ENCODE assay signal across 8 cellular contexts in the genomic region with DNA sequence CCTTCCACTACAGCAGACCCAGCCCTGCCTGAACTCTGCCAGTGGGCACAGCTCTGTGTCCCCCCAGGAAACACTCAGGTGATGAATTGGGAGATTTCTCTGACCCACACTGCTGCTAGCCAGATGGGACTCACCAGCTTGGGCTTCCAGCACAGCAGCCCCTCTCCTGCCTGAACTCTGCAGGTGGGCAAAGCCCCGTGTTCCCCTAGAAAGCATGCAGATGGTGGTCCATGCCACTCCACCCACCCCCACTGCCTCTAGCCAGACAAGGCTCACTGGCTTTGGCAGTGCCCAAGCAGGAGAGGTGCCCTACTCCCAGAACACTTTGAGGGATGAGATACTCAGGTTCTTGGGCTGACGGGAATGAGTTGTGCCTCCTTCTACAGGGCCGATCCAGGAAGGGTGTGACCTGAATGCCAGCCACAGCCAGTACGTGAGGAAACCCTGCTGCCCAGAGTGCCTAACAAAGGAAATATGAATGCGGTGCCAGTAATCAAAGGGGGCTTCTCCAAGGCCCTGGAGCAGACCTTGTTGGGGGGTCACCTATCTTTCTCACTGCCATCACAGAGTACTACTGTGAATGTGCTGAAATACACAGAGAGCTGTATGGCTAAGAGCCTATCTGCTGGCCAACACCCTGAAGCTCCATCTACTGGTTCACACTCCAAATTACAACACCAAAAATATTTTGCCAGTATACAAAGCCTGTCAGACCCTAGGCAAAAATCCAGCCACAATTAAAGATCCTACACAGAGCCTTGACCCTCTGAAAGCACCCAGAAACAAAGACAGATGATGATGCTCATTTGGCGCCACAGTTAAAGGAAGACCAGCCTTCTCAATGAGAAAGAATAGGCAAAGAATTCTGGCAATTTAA.
DNase-seq lines count a peak whose midpoint lies in the region; ATAC-seq and TF ChIP-seq lines count a peak whose summit lies in the region.

No MANE protein-coding gene starts in this region.

- ATAC-seq in stimulated activated effector memory CD8-positive, alpha-beta T cell treated with anti-CD3 and anti-CD28 coated beads, Interleukin-12 subunit alpha, Interleukin-12 subunit beta, amount 100 ng/mL, for 72 hours, result peak; percentile 96
- ATAC-seq in HG03025 (IDR thresholded peaks at IDR 0.05; ENCODE audit: low FRiP score, unreplicated experiment), result no peak

- peak overlapping the region; percentile 58 for H3K27ac Mint-ChIP-seq in stimulated activated effector memory CD8-positive, alpha-beta T cell treated with anti-CD3 and anti-CD28 coated beads, Interleukin-12 subunit alpha, Interleukin-12 subunit beta, amount 100 ng/mL, for 72 hours

- no peaks in the 10 kb centered on the region for H3K36me3 Mint-ChIP-seq in stimulated activated effector memory CD8-positive, alpha-beta T cell treated with anti-CD3 and anti-CD28 coated beads, Interleukin-12 subunit alpha, Interleukin-12 subunit beta, amount 100 ng/mL, for 72 hours

- no peaks in the 10 kb centered on the region for H3K9me3 ChIP-seq in HAP-1

- peak; percentile 55 for TF ChIP-seq CTCF in epithelial cell of proximal tubule (conservative IDR thresholded peaks at IDR 0.05; ENCODE audit: low read depth, low read length)

- no peaks in the 10 kb centered on the region for H3K36me3 ChIP-seq in HAP-1 (replicated peaks)

- intact Hi-C loops in head of caudate nucleus (cut with DNase I), result no loop called here

- peak overlapping the region; percentile 31 for H3K4me3 Mint-ChIP-seq in stimulated activated effector memory CD8-positive, alpha-beta T cell treated with anti-CD3 and anti-CD28 coated beads, Interleukin-12 subunit alpha, Interleukin-12 subunit beta, amount 100 ng/mL, for 72 hours

- in situ Hi-C loops in HAP-1 (cut with MboI; ENCODE audit: low sequenced_read_pairs), result no loop called here

- H3K4me1 Mint-ChIP-seq in stimulated activated effector memory CD8-positive, alpha-beta T cell treated with anti-CD3 and anti-CD28 coated beads, Interleukin-12 subunit alpha, Interleukin-12 subunit beta, amount 100 ng/mL, for 72 hours, result peaks cover 28% of the 10 kb centered on the region

- DNase-seq in ELF-1 (ENCODE audit: low read depth, low spot score) (peak; percentile 65), HAP-1 (ENCODE audit: low spot score in 2 of 2) (peak; percentile 36 to 59), RPMI8226 (peak; percentile 24), epithelial cell of proximal tubule (ENCODE audit: low read depth) (no peak), head of caudate nucleus (no peak), NCI-H510A (lab: John Stamatoyannopoulos, UW) (no peak)
- DNase-seq in stimulated activated effector memory CD8-positive, alpha-beta T cell treated with anti-CD3 and anti-CD28 coated beads, Interleukin-12 subunit alpha, Interleukin-12 subunit beta, amount 100 ng/mL, for 72 hours (ENCODE audit: low spot score in 2 of 2), result peak; percentile 7 to 53

- H3K4me3 ChIP-seq in HAP-1 (no peak overlapping the region), epithelial cell of proximal tubule (ENCODE audit: low read depth, low read length) (no peak overlapping the region)

- no peaks in the 10 kb centered on the region for H3K27me3 ChIP-seq in HAP-1 (ENCODE audit: low read depth)

- no peaks in the 10 kb centered on the region for H3K4me1 ChIP-seq in HAP-1

- no peaks in the 10 kb centered on the region for H3K9me3 Mint-ChIP-seq in stimulated activated effector memory CD8-positive, alpha-beta T cell treated with anti-CD3 and anti-CD28 coated beads, Interleukin-12 subunit alpha, Interleukin-12 subunit beta, amount 100 ng/mL, for 72 hours

Comparison
In these comparisons a context has a peak if more than half of its experiments do, and no peak if none do; other contexts are left out.
1. DNase-seq: peak in ELF-1 (single experiment), HAP-1 (2 of 2), RPMI8226 (single experiment) and stimulated activated effector memory CD8-positive, alpha-beta T cell treated with anti-CD3 and anti-CD28 coated beads, Interleukin-12 subunit alpha, Interleukin-12 subunit beta, amount 100 ng/mL, for 72 hours (2 of 2); none in epithelial cell of proximal tubule (single experiment), head of caudate nucleus (0 of 42) and NCI-H510A (single experiment).